Comparison of ENCODE assay signal across 8 cellular contexts in the genomic region with DNA sequence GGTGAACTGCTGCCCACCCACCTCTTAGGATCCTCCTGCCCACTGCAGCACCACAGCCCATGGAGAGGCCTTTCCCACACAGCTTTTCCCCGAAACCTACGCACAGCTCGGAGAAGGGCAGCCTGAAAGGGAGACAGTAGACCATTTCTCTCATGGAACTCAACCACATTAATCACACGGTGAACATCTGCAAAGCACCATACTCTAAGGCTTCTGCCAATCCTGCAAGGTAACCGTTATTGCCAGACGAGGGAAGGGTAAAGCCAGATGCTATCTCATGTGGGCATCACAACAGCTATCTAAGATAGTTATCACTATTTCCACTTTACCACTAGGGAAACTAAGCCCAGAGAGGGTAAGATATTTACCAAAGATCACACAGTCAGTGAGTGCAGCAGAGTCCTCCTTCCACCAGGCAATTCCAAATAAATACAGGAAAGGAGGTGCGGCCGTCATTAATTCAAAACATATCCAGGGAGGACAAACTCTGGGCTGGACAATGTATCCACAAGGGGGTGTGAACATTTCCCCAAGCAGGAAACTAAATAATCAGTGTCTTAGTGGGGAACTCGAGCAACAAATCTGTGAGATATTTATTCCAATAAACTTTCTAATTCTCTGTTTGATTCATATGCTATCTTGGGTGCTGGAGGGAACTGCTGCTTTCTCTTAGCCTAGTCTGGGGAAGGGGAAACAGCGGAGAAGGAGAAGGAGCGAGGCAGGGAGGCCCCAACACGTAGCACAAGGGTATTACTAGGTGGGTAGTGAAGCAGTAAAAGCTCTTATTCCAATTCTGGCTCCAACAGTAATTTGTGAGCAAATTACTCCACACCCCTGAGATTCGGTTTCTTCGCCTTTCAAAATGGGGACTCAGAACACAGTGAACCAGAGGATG. TPM values are rescaled to one million over a fixed set of nuclear protein-coding genes. Genes with fewer than 3 reads are reported as not detected.
DNase-seq lines count a peak whose midpoint lies in the region; ATAC-seq and TF ChIP-seq lines count a peak whose summit lies in the region.

No MANE protein-coding gene starts in this region.

- peak overlapping the region; percentile 73 for H4K8ac ChIP-seq in trophoblast cell (ENCODE audit: low read depth, low read length)

- H3K79me2 ChIP-seq in PC-9 (ENCODE audit: low read depth) (peaks cover 66% of the 10 kb centered on the region), trophoblast cell (ENCODE audit: control insufficient read depth, insufficient read depth, low read length, poor library complexity) (peaks cover 20% of the 10 kb centered on the region)

- no peak for DNase-seq in GM12864 (ENCODE audit: low read depth)
- no peak for DNase-seq in PC-9
- DNase-seq in esophagus muscularis mucosa (ENCODE audit: extremely low spot score): no peak
- DNase-seq in trophoblast cell: no peak
- no peak for DNase-seq in NCI-H748 treated with DMSO at 0.1 percent for 48 hours (lab: John Stamatoyannopoulos, UW)
- DNase-seq in NCI-H2171 treated with DMSO at 0.1 percent for 48 hours (lab: John Stamatoyannopoulos, UW): no peak
- no peak for DNase-seq in NCI-H2227 (lab: John Stamatoyannopoulos, UW; ENCODE audit: unreplicated experiment)

- no peak overlapping the region for H2BK12ac ChIP-seq in trophoblast cell (ENCODE audit: low read length)

- TSS peak; percentile 73 for BruUV-seq in PC-9 (replicated peaks; lab: Mats Ljungman, UMichigan)

- intact Hi-C loops in PC-9 (cut with micrococcal nuclease; ENCODE audit: unreplicated experiment): loop anchor here (1.0 to 5.0 kb wide), 5 partner anchors 20 to 166 kb away; a partner anchor contains a TSS
- intact Hi-C loops in esophagus muscularis mucosa (cut with DNase I): loop anchor here (5.0 to 10.0 kb wide), 3 partner anchors 71 to 168 kb away; a partner anchor contains a TSS

- H3K4me2 ChIP-seq in PC-9 (peak overlapping the region; percentile 96), trophoblast cell (ENCODE audit: low read length) (peak overlapping the region; percentile 87)

- H3K14ac ChIP-seq in trophoblast cell (ENCODE audit: low read length): peak overlapping the region; percentile 26

- no peak overlapping the region for H4K91ac ChIP-seq in trophoblast cell (ENCODE audit: low read depth, low read length)

- peak overlapping the region; percentile 75 for H3K27ac ChIP-seq in PC-9
- peak overlapping the region; percentile 79 to 88 (median 82) for H3K27ac ChIP-seq in esophagus muscularis mucosa (replicated peaks in 1 of 4)
- H3K27ac ChIP-seq in trophoblast cell (ENCODE audit: low read depth, low read length): no peak overlapping the region

- H2AFZ ChIP-seq in PC-9: peak overlapping the region; percentile 91
- peak overlapping the region; percentile 61 for H2AFZ ChIP-seq in trophoblast cell (ENCODE audit: insufficient read depth, low read length, poor library complexity)

- H2AK5ac ChIP-seq in trophoblast cell (ENCODE audit: low read length): peak overlapping the region; percentile 73

- no peak overlapping the region for H2BK5ac ChIP-seq in trophoblast cell (ENCODE audit: low read depth, low read length, poor library complexity)

- peak overlapping the region; percentile 43 for H3K4ac ChIP-seq in trophoblast cell (ENCODE audit: low read depth, low read length)

- no peaks in the 10 kb centered on the region for H3K9me3 ChIP-seq in PC-9 (ENCODE audit: insufficient read depth, low read depth)
- no peaks in the 10 kb centered on the region for H3K9me3 ChIP-seq in esophagus muscularis mucosa
- H3K9me3 ChIP-seq in trophoblast cell (ENCODE audit: insufficient read depth, low read depth, low read length): no peaks in the 10 kb centered on the region

- no peak overlapping the region for H3K23ac ChIP-seq in trophoblast cell (ENCODE audit: low read length)

- H3K4me1 ChIP-seq in PC-9 (replicated peaks; ENCODE audit: insufficient read depth) (peaks cover 22% of the 10 kb centered on the region), esophagus muscularis mucosa (peaks cover 25 to 47% (median 43%) of the 10 kb centered on the region in 4 donors), trophoblast cell (ENCODE audit: control insufficient read depth in 1 of 2, insufficient read depth in 2 of 2, low read length in 2 of 2) (peaks cover 0 to 7% of the 10 kb centered on the region in 2 experiments)

- no peak overlapping the region for H2BK120ac ChIP-seq in trophoblast cell (ENCODE audit: insufficient read depth, low read length, poor library complexity)

- WGBS in esophagus muscularis mucosa: 37% methylated on average over 14 of the region's 14 CpGs
- WGBS in trophoblast cell (ENCODE audit: extremely low coverage, insufficient coverage, insufficient read length): no CpG with 5 or more reads among the region's 14 CpGs

- H3K36me3 ChIP-seq in PC-9 (ENCODE audit: low read depth) (0 out of 2 replicates have a peak, but pooled peaks cover 8% of the 10 kb centered on the region), esophagus muscularis mucosa (peaks cover 0 to 26% (median 8%) of the 10 kb centered on the region in 4 donors), trophoblast cell (ENCODE audit: control insufficient read depth in 1 of 2, insufficient read depth in 2 of 2, low read length in 2 of 2) (peaks cover 2 to 6% of the 10 kb centered on the region in 2 experiments)

- no peak for TF ChIP-seq EP300 in esophagus muscularis mucosa (IDR thresholded peaks at IDR 0.05)

- H3K27me3 ChIP-seq in PC-9 (ENCODE audit: insufficient read depth, low read depth): no peaks in the 10 kb centered on the region
- H3K27me3 ChIP-seq in esophagus muscularis mucosa: no peaks in the 10 kb centered on the region
- no peaks in the 10 kb centered on the region for H3K27me3 ChIP-seq in trophoblast cell (ENCODE audit: insufficient read depth, low read length)

- H4K20me1 ChIP-seq in PC-9 (ENCODE audit: insufficient read depth): peaks cover 32% of the 10 kb centered on the region

- peak overlapping the region; percentile 23 for H3K18ac ChIP-seq in trophoblast cell (ENCODE audit: low read length)

- H3F3A ChIP-seq in PC-9 (ENCODE audit: insufficient read depth, low read depth): peaks cover 8% of the 10 kb centered on the region

- peaks cover 5% of the 10 kb centered on the region for H3K79me1 ChIP-seq in trophoblast cell (ENCODE audit: low read length)

- H3K9me2 ChIP-seq in PC-9 (ENCODE audit: insufficient read depth): no peaks in the 10 kb centered on the region

- TF ChIP-seq POLR2A in esophagus muscularis mucosa (IDR thresholded peaks at IDR 0.05; ENCODE audit: low read depth): no peak

- ATAC-seq in HG03469 (IDR thresholded peaks at IDR 0.05; ENCODE audit: unreplicated experiment): no peak

- peak overlapping the region; percentile 98 for H3K4me3 ChIP-seq in GM12864 (ENCODE audit: low read depth, low read length)
- H3K4me3 ChIP-seq in PC-9: peak overlapping the region; percentile 96
- H3K4me3 ChIP-seq in esophagus muscularis mucosa: peak overlapping the region; percentile 72 to 98 (median 96)
- peak overlapping the region; percentile 100 for H3K4me3 ChIP-seq in trophoblast cell (ENCODE audit: low read depth, low read length)

- CTCF ChIA-PET in PC-9 (lab: Charles Lee): no interaction called here

- TF ChIP-seq CTCF in GM12864 (IDR thresholded peaks at IDR 0.05; ENCODE audit: low read depth, low read length, missing control alignments) (no peak), PC-9 (conservative IDR thresholded peaks at IDR 0.05) (no peak), esophagus muscularis mucosa (IDR thresholded peaks at IDR 0.05) (no peak)

- H4K12ac ChIP-seq in trophoblast cell (ENCODE audit: low read depth, low read length): peak overlapping the region; percentile 32

- peak overlapping the region; percentile 71 for H3K9ac ChIP-seq in trophoblast cell (ENCODE audit: low read length)

- POLR2A ChIA-PET in PC-9 (lab: Charles Lee; ENCODE audit: unreplicated experiment): interaction anchor here (1.2 kb wide), 1 partner anchor 72 kb away, joined by 20 read pairs; a partner anchor contains a TSS

RNA-seq across cellular contexts. Expression of a gene that starts 0.7 kb away (rescaled TPM):
- total RNA-seq in PC-9 (2021) (20.5 and 27.0 TPM in 2 replicates), esophagus muscularis mucosa (10 to 100 TPM in 2 of 4 donors, 1 to 10 TPM in 2; 7.9 to 12.2 (median 9.6) TPM)
- 6.2 and 6.3 TPM in 2 replicates for polyA plus RNA-seq in trophoblast cell (2013)

RNA-seq across cellular contexts. Expression of a gene that starts 0.9 kb away (rescaled TPM):
- total RNA-seq in PC-9 (2021) (40.0 and 54.4 TPM in 2 replicates), esophagus muscularis mucosa (10 to 100 TPM; 19.6 to 34.3 (median 23.5) TPM)
- 38.7 and 42.3 TPM in 2 replicates for polyA plus RNA-seq in trophoblast cell (2013)
